ENCODE assay signal across 28 cellular contexts in genomic region chr6:149991838-149992237, GRCh38. TPM values are rescaled to one million over a fixed set of nuclear protein-coding genes. Genes with fewer than 3 reads are reported as not detected.
DNase-seq lines count a peak whose midpoint lies in the region; ATAC-seq and TF ChIP-seq lines count a peak whose summit lies in the region.
"Had no signal": no experiment of that assay in that cellular context is flagged by ENCODE, and none has a peak within 500 bp of the region (broad histone marks: within the 10 kb centered on the region; RNA-seq: fewer than 3 reads in every experiment).

No MANE protein-coding gene starts in this region.

- peaks cover 100% of the 10 kb centered on the region for H3K27me3 Mint-ChIP-seq in CD4-positive, alpha-beta T cell
- H3K27me3 Mint-ChIP-seq in CD8-positive, alpha-beta T cell (ENCODE audit: low read depth): peaks cover 82% of the 10 kb centered on the region
- peaks cover 63 to 89% (median 86%) of the 10 kb centered on the region in 3 donors for H3K27me3 Mint-ChIP-seq in naive B cell

- peaks cover 87% of the 10 kb centered on the region for H3K27me3 ChIP-seq in CD4-positive, alpha-beta T cell (ENCODE audit: control insufficient read depth, insufficient read depth, low read length)
- H3K27me3 ChIP-seq in CD8-positive, alpha-beta T cell (ENCODE audit: insufficient read depth, low read length): peaks cover 36% of the 10 kb centered on the region

- intact Hi-C loops in CD4-positive, alpha-beta T cell (cut with DNase I, micrococcal nuclease): no loop called here
- intact Hi-C loops in CD8-positive, alpha-beta T cell (cut with DNase I, micrococcal nuclease): no loop called here
- intact Hi-C loops in OCI-LY7 (cut with micrococcal nuclease; ENCODE audit: unreplicated experiment): no loop called here

- POLR2A ChIA-PET in CD4-positive, alpha-beta T cell (lab: Charles Lee): interaction anchor here (1.5 kb wide), 1 partner anchor 26 kb away, joined by 5 read pairs; no protein-coding TSS in a partner anchor
- POLR2A ChIA-PET in CD8-positive, alpha-beta T cell (lab: Charles Lee): interaction anchor here (1.4 kb wide), 1 partner anchor 51 kb away, joined by 4 read pairs; no protein-coding TSS in a partner anchor
- POLR2A ChIA-PET in OCI-LY7 (lab: Charles Lee): interaction anchor here (0.6 to 0.9 kb wide), 3 partner anchors 8 to 100 kb away, joined by 3 read pairs; no protein-coding TSS in a partner anchor

- CTCF ChIA-PET in CD4-positive, alpha-beta T cell (lab: Charles Lee): interaction anchor here (0.6 to 1.6 kb wide), 3 partner anchors 16 to 1274 kb away, joined by 3 to 4 read pairs (median 4); no protein-coding TSS in a partner anchor
- CTCF ChIA-PET in CD8-positive, alpha-beta T cell (lab: Charles Lee): interaction anchor here (1.2 kb wide), 1 partner anchor 25 kb away, joined by 4 read pairs; no protein-coding TSS in a partner anchor
- CTCF ChIA-PET in OCI-LY7 (lab: Charles Lee; ENCODE audit: unreplicated experiment): no interaction called here

- TF ChIP-seq CTCF in CD4-positive, alpha-beta T cell (IDR thresholded peaks at IDR 0.05): no peak
- TF ChIP-seq CTCF in CD8-positive, alpha-beta T cell (IDR thresholded peaks at IDR 0.05): no peak
- TF ChIP-seq CTCF in OCI-LY7 (conservative IDR thresholded peaks at IDR 0.05; ENCODE audit: low read length): no peak

- H3K27ac Mint-ChIP-seq in CD4-positive, alpha-beta T cell: no peak overlapping the region
- H3K27ac Mint-ChIP-seq in CD8-positive, alpha-beta T cell: no peak overlapping the region
- H3K27ac Mint-ChIP-seq in naive B cell: peak overlapping the region in 3 of 6 donors; percentile 14 to 95 (median 89)
- H3K27ac Mint-ChIP-seq: CD14-positive monocyte, mesothelial cell of epicardium, nephron had no signal

- no peak for ATAC-seq in CD4-positive, alpha-beta T cell (ENCODE audit: poor library complexity)
- no peak for ATAC-seq in CD8-positive, alpha-beta T cell
- no peak for ATAC-seq in naive B cell (ENCODE audit: low read depth in 2 of 2)
- ATAC-seq in HG03442 (IDR thresholded peaks at IDR 0.05; ENCODE audit: unreplicated experiment): no peak

- in situ Hi-C loops in ACHN (cut with HindIII; ENCODE audit: low pct_ligation_motif_present, low pct_unique_long_range_greater_than_20kb, low sequenced_read_pairs): no loop called here

- H2AFZ ChIP-seq in OCI-LY7 (ENCODE audit: low read length): no peak overlapping the region
- H2AFZ ChIP-seq: parathyroid adenoma had no signal

- H3K27ac ChIP-seq in CD4-positive, alpha-beta T cell (ENCODE audit: low read depth, low read length): no peak overlapping the region
- H3K27ac ChIP-seq in CD8-positive, alpha-beta T cell (ENCODE audit: low read depth, low read length): no peak overlapping the region
- H3K27ac ChIP-seq in OCI-LY7 (ENCODE audit: low read depth, low read length, poor library complexity, severe bottlenecking): no peak overlapping the region
- H3K27ac ChIP-seq: HL-60, left ventricle myocardium inferior, parathyroid adenoma, spleen, upper lobe of left lung had no signal

- no peaks in the 10 kb centered on the region for H3K79me2 ChIP-seq in OCI-LY7 (ENCODE audit: insufficient read depth, low read depth, low read length)
- H3K79me2 ChIP-seq: parathyroid adenoma had no signal

- BruUV-seq in OCI-LY7 (replicated peaks; lab: Mats Ljungman, UMichigan): no TSS peak

- H3K4me3 ChIP-seq in CD8-positive, alpha-beta T cell (ENCODE audit: low read depth, low read length): no peak overlapping the region
- no peak overlapping the region for H3K4me3 ChIP-seq in OCI-LY7 (ENCODE audit: low read depth, low read length, poor library complexity, severe bottlenecking)

- no peak for DNase-seq in CD4-positive, alpha-beta T cell
- no peak for DNase-seq in CD8-positive, alpha-beta T cell
- no peak for DNase-seq in OCI-LY7 (ENCODE audit: low spot score)
- DNase-seq in naive B cell: no peak
- DNase-seq in SW 1271 (lab: John Stamatoyannopoulos, UW): no peak
- DNase-seq in ACHN: no peak
- DNase-seq: activated CD4-positive, alpha-beta T cell treated with anti-CD3 and anti-CD28 coated beads, Interleukin-2, amount 50 U/mL, for 4 hours; activated effector memory CD4-positive, alpha-beta T cell treated with Interleukin-2 at 50 U/mL for 16 hours; activated T-cell treated with anti-CD3 and anti-CD28 coated beads for 4 hours; cerebellar nuclear complex; GOT3; left ventricle myocardium inferior; NCI-H2107; NCI-H774; right cardiac atrium; spleen; upper lobe of left lung had no signal

- H3K9me2 ChIP-seq in OCI-LY7 (ENCODE audit: insufficient read depth, low read length): no peaks in the 10 kb centered on the region

- peaks cover 26% of the 10 kb centered on the region for H3K4me1 ChIP-seq in CD8-positive, alpha-beta T cell (ENCODE audit: insufficient read depth, low read length)
- peaks cover 12% of the 10 kb centered on the region for H3K4me1 ChIP-seq in OCI-LY7 (ENCODE audit: insufficient read depth, low read length, poor library complexity, severe bottlenecking)
- H3K4me1 ChIP-seq: parathyroid adenoma had no signal

- peaks cover 13% of the 10 kb centered on the region for H3K9me3 ChIP-seq in CD4-positive, alpha-beta T cell (ENCODE audit: control insufficient read depth, low read length)
- H3K9me3 ChIP-seq in CD8-positive, alpha-beta T cell (ENCODE audit: low read length): no peaks in the 10 kb centered on the region
- H3K9me3 ChIP-seq in OCI-LY7 (ENCODE audit: low read length): no peaks in the 10 kb centered on the region

- no peaks in the 10 kb centered on the region for H3K9me3 Mint-ChIP-seq in CD4-positive, alpha-beta T cell
- peaks cover 8% of the 10 kb centered on the region for H3K9me3 Mint-ChIP-seq in CD8-positive, alpha-beta T cell
- H3K9me3 Mint-ChIP-seq in naive B cell: peaks cover 5 to 29% (median 22%) of the 10 kb centered on the region in 7 donors

- no peaks in the 10 kb centered on the region for H3K36me3 Mint-ChIP-seq in CD4-positive, alpha-beta T cell (ENCODE audit: low read depth)
- H3K36me3 Mint-ChIP-seq in CD8-positive, alpha-beta T cell: no peaks in the 10 kb centered on the region
- peaks cover 6 to 14% of the 10 kb centered on the region in 2 donors for H3K36me3 Mint-ChIP-seq in naive B cell

- H3K4me2 ChIP-seq in OCI-LY7 (ENCODE audit: low read length): 0 out of 2 replicates have a peak overlapping the region, but pooled peaks have one; percentile 43

- no peaks in the 10 kb centered on the region for H3K36me3 ChIP-seq in CD8-positive, alpha-beta T cell (ENCODE audit: insufficient read depth, low read length)
- no peaks in the 10 kb centered on the region for H3K36me3 ChIP-seq in OCI-LY7 (ENCODE audit: insufficient read depth, low read length)
- H3K36me3 ChIP-seq: left ventricle myocardium inferior, spleen, upper lobe of left lung had no signal

- peaks cover 5% of the 10 kb centered on the region for H4K20me1 ChIP-seq in OCI-LY7 (ENCODE audit: insufficient read depth, low read length)

- peaks cover 30% of the 10 kb centered on the region for H3K4me1 Mint-ChIP-seq in CD4-positive, alpha-beta T cell (ENCODE audit: low read depth)
- peaks cover 26% of the 10 kb centered on the region for H3K4me1 Mint-ChIP-seq in CD8-positive, alpha-beta T cell (ENCODE audit: low read depth)
- peaks cover 23 to 39% (median 29%) of the 10 kb centered on the region in 3 donors for H3K4me1 Mint-ChIP-seq in naive B cell

- H3K4me3 Mint-ChIP-seq in CD4-positive, alpha-beta T cell: peak overlapping the region; percentile 60
- H3K4me3 Mint-ChIP-seq in CD8-positive, alpha-beta T cell: peak overlapping the region; percentile 84
- H3K4me3 Mint-ChIP-seq in naive B cell: peak overlapping the region in 7 of 8 donors; percentile 62 to 92 (median 86)

RNA-seq across cellular contexts. Expression of gene ULBP1, which starts 28.1 kb away (rescaled TPM):
- under 1 TPM; 0.08 to 0.14 TPM for total RNA-seq in CD4-positive, alpha-beta T cell
- total RNA-seq in CD8-positive, alpha-beta T cell: under 1 TPM; 0.28 to 0.41 TPM
- 0.79 and 0.82 TPM in 2 replicates for total RNA-seq in OCI-LY7 (2014; rRNA removed; shearing (Covaris generic))
- total RNA-seq in OCI-LY7 (2022): 1.9 and 2.3 TPM in 2 replicates
- not detected for polyA plus RNA-seq in naive B cell (ENCODE audit: low read depth in 6 of 6)
- total RNA-seq: G401 had no signal

RNA-seq across cellular contexts. Expression of gene RAET1L, which starts 33.5 kb away (rescaled TPM):
- total RNA-seq in CD4-positive, alpha-beta T cell: not detected
- not detected for total RNA-seq in CD8-positive, alpha-beta T cell
- not detected in 2 replicates for total RNA-seq in OCI-LY7 (2014; rRNA removed; shearing (Covaris generic))
- not detected in 2 replicates for total RNA-seq in OCI-LY7 (2022)
- not detected for polyA plus RNA-seq in naive B cell (ENCODE audit: low read depth in 6 of 6)
- total RNA-seq: endothelial cell of umbilical vein, fibroblast of lung, G401, left ventricle myocardium inferior, LHCN-M2, mesothelial cell of epicardium, right cardiac atrium, spleen, subcutaneous adipose tissue, upper lobe of left lung had no signal
- polyA plus RNA-seq: CD14-positive monocyte, endothelial cell of umbilical vein, fibroblast of lung, right cardiac atrium, spleen had no signal

RNA-seq across cellular contexts. Expression of gene ULBP2, which starts 50.0 kb away (rescaled TPM):
- total RNA-seq in CD4-positive, alpha-beta T cell: 1 to 10 TPM; 1.8 to 1.9 TPM
- 1 to 10 TPM; 7.2 to 9.7 TPM for total RNA-seq in CD8-positive, alpha-beta T cell
- total RNA-seq in OCI-LY7 (2014; rRNA removed; shearing (Covaris generic)): 0.60 TPM in 1 of 2 replicates, not detected in the other
- 2.6 and 3.0 TPM in 2 replicates for total RNA-seq in OCI-LY7 (2022)
- polyA plus RNA-seq in naive B cell (ENCODE audit: low read depth in 6 of 6): not detected
- total RNA-seq: spleen had no signal
